1 cellular context compared by ENCODE assay signal in the genomic region with DNA sequence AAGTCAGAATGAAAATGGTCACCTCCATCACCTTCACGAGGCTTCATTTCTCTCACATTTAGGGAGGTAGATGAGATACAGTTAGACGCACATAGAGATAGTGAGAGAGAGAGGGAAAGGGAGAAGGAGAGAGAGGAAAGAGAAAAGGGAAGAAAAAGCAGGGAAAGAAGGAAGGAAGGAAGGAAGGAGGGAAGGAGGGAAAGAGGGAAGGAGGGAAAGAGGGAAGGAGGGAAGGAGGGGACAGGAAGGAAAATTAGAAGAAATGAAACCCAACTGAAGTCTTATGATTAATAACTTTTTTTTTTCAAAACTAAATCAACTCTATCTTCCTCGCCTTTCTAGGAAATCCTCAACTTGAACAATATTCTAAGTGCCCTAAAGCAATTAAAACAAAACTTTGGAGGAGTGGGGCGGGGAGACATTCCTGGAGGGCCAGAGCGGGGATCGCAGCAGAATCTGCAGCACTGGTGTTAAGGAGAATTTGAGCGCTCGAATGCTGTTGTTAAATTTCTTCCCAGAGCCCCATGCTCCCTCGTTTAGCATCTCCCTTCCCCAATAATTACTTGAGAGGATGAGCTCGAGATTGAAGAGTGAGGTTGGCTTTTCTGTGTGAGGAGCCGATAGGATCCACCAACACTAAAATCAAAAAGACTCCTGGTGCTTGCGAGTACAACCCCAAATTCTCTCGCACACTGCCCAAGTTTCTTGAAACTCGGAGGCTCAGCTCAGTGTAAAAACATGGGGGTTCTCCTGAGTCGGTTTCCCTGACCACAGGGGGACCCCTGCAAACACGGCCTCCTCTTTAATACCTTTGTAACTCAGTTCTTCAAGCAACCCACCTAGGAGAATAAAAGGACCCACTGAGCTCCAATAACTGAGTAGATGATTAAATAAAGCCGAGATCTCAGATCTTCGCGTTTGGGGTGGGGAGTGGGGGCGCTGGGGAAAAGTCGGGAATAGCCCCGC.
TF ChIP-seq lines count a peak whose summit lies in the region.

No MANE protein-coding gene starts in this region.

TF ChIP-seq in A549, 52 proteins besides CTCF, POLR2A, EP300 and RAD21 (continued from another document):
- TF ChIP-seq FOXS1 (CRISPR knock-in tag; IDR thresholded peaks at IDR 0.05) (no peak), SMC3 (IDR thresholded peaks at IDR 0.05) (no peak), USF2 (IDR thresholded peaks at IDR 0.05) (no peak), RCOR1 (IDR thresholded peaks at IDR 0.05; ENCODE audit: low read depth, low read length) (no peak), HEYL (CRISPR knock-in tag; IDR thresholded peaks at IDR 0.05) (no peak), GATA3 (IDR thresholded peaks at IDR 0.05; ENCODE audit: borderline replicate concordance) (no peak), CHD2 (IDR thresholded peaks at IDR 0.05; ENCODE audit: low read length, partially characterized antibody) (no peak), NR3C1 (IDR thresholded peaks at IDR 0.05) (no peak)
- TF ChIP-seq, protein P1, sequence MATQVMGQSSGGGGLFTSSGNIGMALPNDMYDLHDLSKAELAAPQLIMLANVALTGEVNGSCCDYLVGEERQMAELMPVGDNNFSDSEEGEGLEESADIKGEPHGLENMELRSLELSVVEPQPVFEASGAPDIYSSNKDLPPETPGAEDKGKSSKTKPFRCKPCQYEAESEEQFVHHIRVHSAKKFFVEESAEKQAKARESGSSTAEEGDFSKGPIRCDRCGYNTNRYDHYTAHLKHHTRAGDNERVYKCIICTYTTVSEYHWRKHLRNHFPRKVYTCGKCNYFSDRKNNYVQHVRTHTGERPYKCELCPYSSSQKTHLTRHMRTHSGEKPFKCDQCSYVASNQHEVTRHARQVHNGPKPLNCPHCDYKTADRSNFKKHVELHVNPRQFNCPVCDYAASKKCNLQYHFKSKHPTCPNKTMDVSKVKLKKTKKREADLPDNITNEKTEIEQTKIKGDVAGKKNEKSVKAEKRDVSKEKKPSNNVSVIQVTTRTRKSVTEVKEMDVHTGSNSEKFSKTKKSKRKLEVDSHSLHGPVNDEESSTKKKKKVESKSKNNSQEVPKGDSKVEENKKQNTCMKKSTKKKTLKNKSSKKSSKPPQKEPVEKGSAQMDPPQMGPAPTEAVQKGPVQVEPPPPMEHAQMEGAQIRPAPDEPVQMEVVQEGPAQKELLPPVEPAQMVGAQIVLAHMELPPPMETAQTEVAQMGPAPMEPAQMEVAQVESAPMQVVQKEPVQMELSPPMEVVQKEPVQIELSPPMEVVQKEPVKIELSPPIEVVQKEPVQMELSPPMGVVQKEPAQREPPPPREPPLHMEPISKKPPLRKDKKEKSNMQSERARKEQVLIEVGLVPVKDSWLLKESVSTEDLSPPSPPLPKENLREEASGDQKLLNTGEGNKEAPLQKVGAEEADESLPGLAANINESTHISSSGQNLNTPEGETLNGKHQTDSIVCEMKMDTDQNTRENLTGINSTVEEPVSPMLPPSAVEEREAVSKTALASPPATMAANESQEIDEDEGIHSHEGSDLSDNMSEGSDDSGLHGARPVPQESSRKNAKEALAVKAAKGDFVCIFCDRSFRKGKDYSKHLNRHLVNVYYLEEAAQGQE (IDR thresholded peaks at IDR 0.05) = no peak
